ENCODE assay signal across 22 cellular contexts in the genomic region with DNA sequence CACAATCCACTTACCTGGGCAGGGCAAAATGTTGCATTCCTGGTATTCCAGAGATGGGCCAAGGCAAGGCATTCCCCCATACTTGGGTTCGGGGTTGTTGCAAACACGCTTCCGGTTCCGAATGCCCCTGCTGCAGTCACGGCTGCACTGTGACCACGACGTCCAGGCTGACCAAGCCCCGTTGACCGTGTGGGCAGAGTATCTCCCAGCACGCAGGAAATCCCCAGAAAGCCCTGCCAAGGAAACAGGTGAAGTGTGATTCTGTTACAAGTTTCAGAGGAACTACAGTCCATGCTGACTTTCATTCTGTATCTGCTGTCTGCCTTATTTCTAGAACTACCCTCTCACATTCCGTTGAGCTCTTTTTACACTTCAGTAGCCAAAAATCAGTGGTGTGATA.
DNase-seq lines count a peak whose midpoint lies in the region; ATAC-seq and TF ChIP-seq lines count a peak whose summit lies in the region.
"Had no signal": no experiment of that assay in that cellular context is flagged by ENCODE, and none has a peak within 500 bp of the region (broad histone marks: within the 10 kb centered on the region; RNA-seq: fewer than 3 reads in every experiment).

No MANE protein-coding gene starts in this region.

- ATAC-seq in GM18505 (IDR thresholded peaks at IDR 0.05; ENCODE audit: unreplicated experiment), result peak; percentile 75
- peak; percentile 48 for ATAC-seq in HG02571 (IDR thresholded peaks at IDR 0.05; ENCODE audit: unreplicated experiment)
- ATAC-seq in HG03442 (IDR thresholded peaks at IDR 0.05; ENCODE audit: unreplicated experiment), result peak; percentile 57
- no peak for ATAC-seq in Right ventricle myocardium superior (ENCODE audit: poor library complexity)
- ATAC-seq: effector memory CD8-positive, alpha-beta T cell; HCT116; natural killer cell treated with Interleukin-12 subunit alpha and Interleukin-12 subunit beta and Interleukin-15 and Interleukin-18, amount 100 ng/mL, for 72 hours; T-cell had no signal

- no peak overlapping the region for H3K4me3 ChIP-seq in WERI-Rb-1 (ENCODE audit: low read depth, low read length)
- H3K4me3 ChIP-seq: vagina had no signal

- no peak for TF ChIP-seq CTCF in WERI-Rb-1 (IDR thresholded peaks at IDR 0.05; ENCODE audit: low read depth, low read length)

- H3K36me3 ChIP-seq in WERI-Rb-1, result no peaks in the 10 kb centered on the region

- intact Hi-C loops in Right ventricle myocardium superior (cut with DNase I), result no loop called here

- H3K27me3 ChIP-seq in WERI-Rb-1 (ENCODE audit: insufficient read depth, low read depth, severe bottlenecking), result no peaks in the 10 kb centered on the region
- H3K27me3 ChIP-seq: vagina had no signal

- DNase-seq in renal cortical epithelial cell (ENCODE audit: low read depth) (peak; percentile 59), WERI-Rb-1 (no peak), Right ventricle myocardium superior (no peak), NCI-H226 (no peak)
- no peak for DNase-seq in activated CD4-positive, CD25-positive, alpha-beta regulatory T cell treated with anti-CD3 and anti-CD28 coated beads, Interleukin-2, amount 50 U/mL, for 72 hours
- DNase-seq: activated CD4-positive, alpha-beta T cell treated with anti-CD3 and anti-CD28 coated beads, Interleukin-2, amount 50 U/mL, for 4 hours; activated naive CD4-positive, alpha-beta T cell treated with anti-CD3 and anti-CD28 coated beads, Interleukin-2, amount 10 ng/mL, durations not matched to agents 7 days and 5 days; activated T-cell treated with anti-CD3 and anti-CD28 coated beads for 4 hours; aorta; effector memory CD8-positive, alpha-beta T cell; islet precursor cell; Karpas-422; NCI-H1092; NCI-H2081; NCI-H524; T-cell had no signal

- H3K27ac ChIP-seq in WERI-Rb-1, result no peak overlapping the region
- H3K27ac ChIP-seq: vagina had no signal

- TF ChIP-seq POLR2A in GM18505 (IDR thresholded peaks at IDR 0.05; ENCODE audit: borderline replicate concordance, extremely low read depth, insufficient read depth, insufficient read length), result no peak

- no peaks in the 10 kb centered on the region for H3K9me3 ChIP-seq in WERI-Rb-1 (ENCODE audit: severe bottlenecking)
- H3K9me3 ChIP-seq: vagina had no signal
